In genomic region chr12:108087900-108088299, GRCh38 we compare ENCODE assay signal across 11 cellular contexts. TPM values are rescaled to one million over a fixed set of nuclear protein-coding genes. Genes with fewer than 3 reads are reported as not detected.
"Had no signal": no experiment of that assay in that cellular context is flagged by ENCODE, and none has a peak within 500 bp of the region (broad histone marks: within the 10 kb centered on the region; RNA-seq: fewer than 3 reads in every experiment).

No MANE protein-coding gene starts in this region.

- H3K27ac ChIP-seq: GM23248 had no signal

- H3K9me3 ChIP-seq: HAP-1 had no signal

- H3K4me1 ChIP-seq: HAP-1 had no signal

- H3K4me3 ChIP-seq: GM23248, GM23338, HAP-1 had no signal

- H3K9ac ChIP-seq: GM23248 had no signal

- DNase-seq: GM23248, GOT3, H7, H9, HCEC 1CT, HFFc6 had no signal

- ATAC-seq: GM23338, HCT116 had no signal

- H3K36me3 ChIP-seq: HAP-1 had no signal

- FAIRE-seq: H1, H54 had no signal

- H2AFZ ChIP-seq: GM23248, GM23338 had no signal

- H3K4me2 ChIP-seq: GM23338 had no signal

RNA-seq across cellular contexts. Expression of gene WSCD2, which starts 41.2 kb away (rescaled TPM):
- total RNA-seq: GM23248, HFFc6 had no signal
- polyA plus RNA-seq: GM23248 had no signal
